1 cellular context compared by ENCODE assay signal in genomic region chr6:111329882-111330633, GRCh38.
TF ChIP-seq lines count a peak whose summit lies in the region.

No MANE protein-coding gene starts in this region.

TF ChIP-seq in GM12878, 131 proteins besides CTCF, POLR2A, EP300 and RAD21 (continued from another document):
- TF ChIP-seq HSF1 (IDR thresholded peaks at IDR 0.05; ENCODE audit: low read depth, low read length) (no peak), BHLHE40 (IDR thresholded peaks at IDR 0.05; ENCODE audit: borderline replicate concordance in 1 of 2, low read depth in 2 of 2, low read length in 1 of 2) (no peak), CREM (IDR thresholded peaks at IDR 0.05; ENCODE audit: low read depth) (peak; percentile 54; the same call in 1 of the 2 replicates), YBX1 (IDR thresholded peaks at IDR 0.05) (no peak), ZBTB33 (IDR thresholded peaks at IDR 0.05) (no peak), TCF7 (IDR thresholded peaks at IDR 0.05; ENCODE audit: borderline replicate concordance) (no peak), ZNF207 (IDR thresholded peaks at IDR 0.05; ENCODE audit: borderline replicate concordance) (no peak), IKZF1 (conservative IDR thresholded peaks at IDR 0.05) (peak; percentile 57), ZZZ3 (IDR thresholded peaks at IDR 0.05; ENCODE audit: control insufficient read depth, insufficient read length, low read depth) (no peak), NR2C1 (IDR thresholded peaks at IDR 0.05) (no peak)
TF ChIP-seq in GM12878: peak in this region for 17.
